8 cellular contexts compared by ENCODE assay signal in the genomic region with DNA sequence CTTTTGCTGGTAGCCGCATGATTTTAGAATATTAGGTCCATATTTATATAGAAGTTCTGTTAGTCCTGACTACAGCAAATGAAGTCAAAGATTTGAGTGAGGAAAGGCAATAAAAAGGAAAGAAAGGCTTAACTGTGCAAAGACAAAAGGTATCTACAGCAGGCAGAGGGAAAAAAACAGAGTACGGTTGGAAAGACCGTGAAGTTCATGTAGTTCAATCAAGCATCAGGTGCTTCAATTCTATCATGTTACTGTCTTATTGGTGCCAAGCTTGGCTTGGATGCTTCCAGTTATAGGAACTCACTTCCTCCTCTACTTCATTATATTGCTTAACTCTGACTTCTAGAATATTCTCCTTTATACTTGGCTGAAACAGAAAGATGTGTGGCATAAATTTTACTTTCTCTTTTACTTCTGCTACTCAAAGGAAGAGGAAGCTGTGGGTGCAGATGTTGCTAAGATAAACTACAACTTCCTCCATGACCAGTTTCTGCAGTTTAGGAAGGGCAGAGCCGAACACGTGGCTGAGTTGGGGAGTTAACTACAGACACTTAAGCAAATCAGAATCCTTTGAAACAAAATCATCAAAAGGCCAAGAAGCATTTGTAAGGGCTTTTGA. TPM values are rescaled to one million over a fixed set of nuclear protein-coding genes. Genes with fewer than 3 reads are reported as not detected.
DNase-seq lines count a peak whose midpoint lies in the region; ATAC-seq and TF ChIP-seq lines count a peak whose summit lies in the region.

No MANE protein-coding gene starts in this region.

- CTCF ChIA-PET in activated CD8-positive, alpha-beta memory T cell treated with anti-CD3 and anti-CD28 coated beads, Interleukin-2, amount 10 ng/mL, durations not matched to agents 7 days and 5 days (lab: Charles Lee), result interaction anchor here (0.7 to 3.6 kb wide), 12 partner anchors 11 to 346 kb away, joined by 3 to 26 read pairs (median 6); a partner anchor contains a TSS
- CTCF ChIA-PET in Calu3 (lab: Charles Lee), result interaction anchor here (1.1 to 1.7 kb wide), 4 partner anchors 24 to 346 kb away, joined by 3 to 5 read pairs (median 4); no protein-coding TSS in a partner anchor

- no peak for TF ChIP-seq CTCF in DOHH2 (IDR thresholded peaks at IDR 0.05; ENCODE audit: low read depth, low read length, poor library complexity, severe bottlenecking)
- TF ChIP-seq CTCF in gastroesophageal sphincter (IDR thresholded peaks at IDR 0.05), result no peak
- TF ChIP-seq CTCF in Calu3 (IDR thresholded peaks at IDR 0.05; ENCODE audit: unreplicated experiment), result no peak

- H3K27me3 ChIP-seq in DOHH2 (ENCODE audit: control insufficient read depth, low read length), result no peaks in the 10 kb centered on the region
- H3K27me3 ChIP-seq in gastroesophageal sphincter, result no peaks in the 10 kb centered on the region

- ATAC-seq in GM21529 (IDR thresholded peaks at IDR 0.05; ENCODE audit: unreplicated experiment), result peak; percentile 97
- ATAC-seq in activated CD8-positive, alpha-beta memory T cell treated with anti-CD3 and anti-CD28 coated beads, Interleukin-2, amount 10 ng/mL, durations not matched to agents 7 days and 5 days, result peak; percentile 95
- peak; percentile 61 for ATAC-seq in gastroesophageal sphincter
- ATAC-seq in SK-N-SH treated with all-trans-retinoic acid at 6 μM for 48 hours, result no peak

- peaks cover 72% of the 10 kb centered on the region for H3K4me1 Mint-ChIP-seq in activated CD8-positive, alpha-beta memory T cell treated with anti-CD3 and anti-CD28 coated beads, Interleukin-2, amount 10 ng/mL, durations not matched to agents 7 days and 5 days
- peaks cover 33% of the 10 kb centered on the region for H3K4me1 Mint-ChIP-seq in Calu3 (ENCODE audit: low read depth, unreplicated experiment)

- H3K9me3 ChIP-seq in DOHH2 (ENCODE audit: control insufficient read depth, insufficient read depth, low read length) (peaks cover 11% of the 10 kb centered on the region), gastroesophageal sphincter (no peaks in the 10 kb centered on the region)

- 0 out of 2 replicates have a peak, but pooled peaks cover 4% of the 10 kb centered on the region for H3F3A ChIP-seq in DOHH2 (ENCODE audit: control insufficient read depth, insufficient read depth)

- no peaks in the 10 kb centered on the region for H3K79me2 ChIP-seq in DOHH2 (ENCODE audit: control insufficient read depth, low read length)

- no peaks in the 10 kb centered on the region for H4K20me1 ChIP-seq in DOHH2 (ENCODE audit: control insufficient read depth, insufficient read depth, low read depth, low read length)

- BruUV-seq in Calu3 (replicated peaks; lab: Mats Ljungman, UMichigan), result no TSS peak

- H3K9me3 Mint-ChIP-seq in activated CD8-positive, alpha-beta memory T cell treated with anti-CD3 and anti-CD28 coated beads, Interleukin-2, amount 10 ng/mL, durations not matched to agents 7 days and 5 days (ENCODE audit: low read depth), result peaks cover 9% of the 10 kb centered on the region
- H3K9me3 Mint-ChIP-seq in Calu3 (ENCODE audit: low read depth, unreplicated experiment), result peaks cover 2% of the 10 kb centered on the region

- DNase-seq in KG1 (lab: John Stamatoyannopoulos, UW) (peak; percentile 78), Calu3 (no peak)
- DNase-seq in activated CD8-positive, alpha-beta memory T cell treated with anti-CD3 and anti-CD28 coated beads, Interleukin-2, amount 10 ng/mL, durations not matched to agents 7 days and 5 days, result peak; percentile 90
- DNase-seq in stimulated activated CD4-positive, alpha-beta T cell treated with anti-CD3 and anti-CD28 coated beads, TNF-alpha, amount 100 ng/mL, for 1 hour (ENCODE audit: low read depth in 3 of 3, low spot score in 1 of 3), result peak; percentile 18 to 40 (median 36)

- intact Hi-C loops in Calu3 (cut with micrococcal nuclease; ENCODE audit: unreplicated experiment), result loop anchor here (5.0 kb wide), 1 partner anchor 90 kb away; no protein-coding TSS in a partner anchor

- H3K36me3 ChIP-seq in DOHH2 (ENCODE audit: control insufficient read depth, low read length) (no peaks in the 10 kb centered on the region), gastroesophageal sphincter (no peaks in the 10 kb centered on the region)

- no peak for TF ChIP-seq EP300 in gastroesophageal sphincter (IDR thresholded peaks at IDR 0.05)

- no peak for TF ChIP-seq POLR2A in gastroesophageal sphincter (IDR thresholded peaks at IDR 0.05)

- no peak overlapping the region for H3K27ac ChIP-seq in DOHH2 (ENCODE audit: low read depth, low read length)
- no peak overlapping the region for H3K27ac ChIP-seq in gastroesophageal sphincter

- peaks cover 20% of the 10 kb centered on the region for H3K4me1 ChIP-seq in DOHH2 (ENCODE audit: control insufficient read depth, low read length)
- no peaks in the 10 kb centered on the region for H3K4me1 ChIP-seq in gastroesophageal sphincter

- no peaks in the 10 kb centered on the region for H3K27me3 Mint-ChIP-seq in activated CD8-positive, alpha-beta memory T cell treated with anti-CD3 and anti-CD28 coated beads, Interleukin-2, amount 10 ng/mL, durations not matched to agents 7 days and 5 days
- H3K27me3 Mint-ChIP-seq in Calu3 (ENCODE audit: unreplicated experiment), result no peaks in the 10 kb centered on the region

- peak overlapping the region; percentile 92 for H3K27ac Mint-ChIP-seq in activated CD8-positive, alpha-beta memory T cell treated with anti-CD3 and anti-CD28 coated beads, Interleukin-2, amount 10 ng/mL, durations not matched to agents 7 days and 5 days
- no peak overlapping the region for H3K27ac Mint-ChIP-seq in Calu3 (ENCODE audit: unreplicated experiment)

- H3K4me3 ChIP-seq in DOHH2 (ENCODE audit: low read length), result peak overlapping the region; percentile 56
- no peak overlapping the region for H3K4me3 ChIP-seq in gastroesophageal sphincter

- no peaks in the 10 kb centered on the region for H3K9me2 ChIP-seq in DOHH2 (replicated peaks; ENCODE audit: control insufficient read depth, low read length)

- peak overlapping the region; percentile 72 for H3K4me2 ChIP-seq in DOHH2 (ENCODE audit: low read length)

- peaks cover 49% of the 10 kb centered on the region for H3K36me3 Mint-ChIP-seq in activated CD8-positive, alpha-beta memory T cell treated with anti-CD3 and anti-CD28 coated beads, Interleukin-2, amount 10 ng/mL, durations not matched to agents 7 days and 5 days
- H3K36me3 Mint-ChIP-seq in Calu3 (ENCODE audit: insufficient read depth, unreplicated experiment), result no peaks in the 10 kb centered on the region

- WGBS in gastroesophageal sphincter (ENCODE audit: low coverage in 1 of 2), 2 donors, result 53 to 64% methylated on average over 5 of the region's 5 CpGs

- peak overlapping the region; percentile 27 for H3K4me3 Mint-ChIP-seq in activated CD8-positive, alpha-beta memory T cell treated with anti-CD3 and anti-CD28 coated beads, Interleukin-2, amount 10 ng/mL, durations not matched to agents 7 days and 5 days
- no peak overlapping the region for H3K4me3 Mint-ChIP-seq in Calu3 (ENCODE audit: low read depth, unreplicated experiment)

TF ChIP-seq in SK-N-SH treated with all-trans-retinoic acid at 6 μM for 48 hours, 23 proteins besides CTCF, POLR2A, EP300 and RAD21 (continues in another document):
- TF ChIP-seq ZFP3 (CRISPR knock-in tag; IDR thresholded peaks at IDR 0.05) (no peak), GLIS3 (CRISPR knock-in tag; IDR thresholded peaks at IDR 0.05) (no peak), ZFP30 (CRISPR knock-in tag; IDR thresholded peaks at IDR 0.05) (no peak), ARNTL (CRISPR knock-in tag; IDR thresholded peaks at IDR 0.05; ENCODE audit: borderline replicate concordance, low read depth) (no peak), RARB (CRISPR knock-in tag; IDR thresholded peaks at IDR 0.05) (no peak), SNAI2 (CRISPR knock-in tag; IDR thresholded peaks at IDR 0.05) (no peak), ZNF8 (CRISPR knock-in tag; IDR thresholded peaks at IDR 0.05) (no peak), ZC3H10 (CRISPR knock-in tag; IDR thresholded peaks at IDR 0.05) (no peak)
- TF ChIP-seq, protein P1, sequence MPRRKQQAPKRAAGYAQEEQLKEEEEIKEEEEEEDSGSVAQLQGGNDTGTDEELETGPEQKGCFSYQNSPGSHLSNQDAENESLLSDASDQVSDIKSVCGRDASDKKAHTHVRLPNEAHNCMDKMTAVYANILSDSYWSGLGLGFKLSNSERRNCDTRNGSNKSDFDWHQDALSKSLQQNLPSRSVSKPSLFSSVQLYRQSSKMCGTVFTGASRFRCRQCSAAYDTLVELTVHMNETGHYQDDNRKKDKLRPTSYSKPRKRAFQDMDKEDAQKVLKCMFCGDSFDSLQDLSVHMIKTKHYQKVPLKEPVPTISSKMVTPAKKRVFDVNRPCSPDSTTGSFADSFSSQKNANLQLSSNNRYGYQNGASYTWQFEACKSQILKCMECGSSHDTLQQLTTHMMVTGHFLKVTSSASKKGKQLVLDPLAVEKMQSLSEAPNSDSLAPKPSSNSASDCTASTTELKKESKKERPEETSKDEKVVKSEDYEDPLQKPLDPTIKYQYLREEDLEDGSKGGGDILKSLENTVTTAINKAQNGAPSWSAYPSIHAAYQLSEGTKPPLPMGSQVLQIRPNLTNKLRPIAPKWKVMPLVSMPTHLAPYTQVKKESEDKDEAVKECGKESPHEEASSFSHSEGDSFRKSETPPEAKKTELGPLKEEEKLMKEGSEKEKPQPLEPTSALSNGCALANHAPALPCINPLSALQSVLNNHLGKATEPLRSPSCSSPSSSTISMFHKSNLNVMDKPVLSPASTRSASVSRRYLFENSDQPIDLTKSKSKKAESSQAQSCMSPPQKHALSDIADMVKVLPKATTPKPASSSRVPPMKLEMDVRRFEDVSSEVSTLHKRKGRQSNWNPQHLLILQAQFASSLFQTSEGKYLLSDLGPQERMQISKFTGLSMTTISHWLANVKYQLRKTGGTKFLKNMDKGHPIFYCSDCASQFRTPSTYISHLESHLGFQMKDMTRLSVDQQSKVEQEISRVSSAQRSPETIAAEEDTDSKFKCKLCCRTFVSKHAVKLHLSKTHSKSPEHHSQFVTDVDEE (CRISPR knock-in tag; IDR thresholded peaks at IDR 0.05), result no peak
- TF ChIP-seq, protein P2, sequence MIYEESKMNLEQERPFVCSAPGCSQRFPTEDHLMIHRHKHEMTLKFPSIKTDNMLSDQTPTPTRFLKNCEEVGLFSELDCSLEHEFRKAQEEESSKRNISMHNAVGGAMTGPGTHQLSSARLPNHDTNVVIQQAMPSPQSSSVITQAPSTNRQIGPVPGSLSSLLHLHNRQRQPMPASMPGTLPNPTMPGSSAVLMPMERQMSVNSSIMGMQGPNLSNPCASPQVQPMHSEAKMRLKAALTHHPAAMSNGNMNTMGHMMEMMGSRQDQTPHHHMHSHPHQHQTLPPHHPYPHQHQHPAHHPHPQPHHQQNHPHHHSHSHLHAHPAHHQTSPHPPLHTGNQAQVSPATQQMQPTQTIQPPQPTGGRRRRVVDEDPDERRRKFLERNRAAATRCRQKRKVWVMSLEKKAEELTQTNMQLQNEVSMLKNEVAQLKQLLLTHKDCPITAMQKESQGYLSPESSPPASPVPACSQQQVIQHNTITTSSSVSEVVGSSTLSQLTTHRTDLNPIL (CRISPR knock-in tag; IDR thresholded peaks at IDR 0.05; ENCODE audit: low read depth), result no peak

RNA-seq across cellular contexts. Expression of a gene that starts 6.7 kb away (rescaled TPM):
- 10 to 100 TPM; 16.7 to 21.1 TPM for total RNA-seq in activated CD8-positive, alpha-beta memory T cell treated with anti-CD3 and anti-CD28 coated beads, Interleukin-2, amount 10 ng/mL, durations not matched to agents 7 days and 5 days
- total RNA-seq in gastroesophageal sphincter (1 to 10 TPM in 1 of 4 donors, under 1 TPM in 3; 0.40 to 1.1 (median 0.50) TPM), Calu3 (2022) (7.9 and 12.2 TPM in 2 replicates)
